In the genomic region with DNA sequence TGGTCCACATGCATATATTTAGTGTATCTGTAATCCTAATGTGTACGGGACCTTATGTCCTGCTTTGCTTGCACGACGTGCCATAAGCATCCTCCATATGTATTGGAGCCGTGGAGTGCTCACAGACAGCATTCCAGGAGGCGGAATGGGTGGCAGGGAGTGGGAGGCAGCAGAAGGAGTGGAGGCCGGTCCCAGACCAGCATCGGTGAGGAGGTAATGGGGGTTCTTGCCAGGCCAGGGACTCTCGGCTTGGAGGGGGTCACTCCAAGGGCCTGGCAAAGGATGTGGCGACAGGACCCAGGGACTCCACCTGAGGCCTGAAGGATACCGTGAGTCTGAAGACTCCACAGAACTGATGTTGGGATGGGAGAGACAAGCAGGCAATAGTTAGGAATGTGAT, we compare ENCODE assay signal across 23 cellular contexts.
DNase-seq lines count a peak whose midpoint lies in the region; ATAC-seq and TF ChIP-seq lines count a peak whose summit lies in the region.
"Had no signal": no experiment of that assay in that cellular context is flagged by ENCODE, and none has a peak within 500 bp of the region (broad histone marks: within the 10 kb centered on the region; RNA-seq: fewer than 3 reads in every experiment).

No MANE protein-coding gene starts in this region.

- no peaks in the 10 kb centered on the region for H3K36me3 ChIP-seq in BLaER1
- no peaks in the 10 kb centered on the region for H3K36me3 ChIP-seq in osteoblast (ENCODE audit: insufficient read depth, low read length)
- no peaks in the 10 kb centered on the region for H3K36me3 ChIP-seq in psoas muscle (ENCODE audit: insufficient read depth in 1 of 2, low read depth in 1 of 2)
- H3K36me3 ChIP-seq: BE2C had no signal

- H3K9ac ChIP-seq in BLaER1 = no peak overlapping the region

- intact Hi-C loops in psoas muscle (cut with DNase I) = no loop called here

- no peak overlapping the region for H3K27ac ChIP-seq in BLaER1
- H3K27ac ChIP-seq in osteoblast (ENCODE audit: low read depth, low read length) = no peak overlapping the region
- H3K27ac ChIP-seq in psoas muscle = no peak overlapping the region
- H3K27ac ChIP-seq: A549, C4-2B had no signal

- H4K20me1 ChIP-seq in BLaER1 (peaks cover 4% of the 10 kb centered on the region; the same call in 1 of the 2 replicates), osteoblast (ENCODE audit: insufficient read depth, low read length) (no peaks in the 10 kb centered on the region)

- H3K79me2 ChIP-seq in osteoblast (ENCODE audit: insufficient read depth, low read length) = no peaks in the 10 kb centered on the region

- no peak for TF ChIP-seq CTCF in osteoblast (IDR thresholded peaks at IDR 0.05; ENCODE audit: extremely low read depth, low read depth, low read length)
- no peak for TF ChIP-seq CTCF in psoas muscle (IDR thresholded peaks at IDR 0.05)

- H3K27me3 ChIP-seq in BLaER1 (no peaks in the 10 kb centered on the region), osteoblast (ENCODE audit: insufficient read depth, low read length) (peaks cover 7% of the 10 kb centered on the region), psoas muscle (ENCODE audit: insufficient read depth in 3 of 3, low read length in 2 of 3) (no peaks in the 10 kb centered on the region)
- H3K27me3 ChIP-seq: BE2C had no signal

- H3K4me1 ChIP-seq in BLaER1 (peaks cover 88% of the 10 kb centered on the region), osteoblast (ENCODE audit: insufficient read depth, low read length) (peaks cover 11% of the 10 kb centered on the region), psoas muscle (peaks cover 5% of the 10 kb centered on the region)
- H3K4me1 ChIP-seq: A549, BE2C, Caco-2 had no signal

- WGBS in psoas muscle, 3 donors = 91 to 96% (median 91%) methylated on average over 10 of the region's 10 CpGs

- no peak overlapping the region for H2AFZ ChIP-seq in osteoblast (ENCODE audit: low read length)

- no peak overlapping the region for H3K4me3 ChIP-seq in BLaER1
- H3K4me3 ChIP-seq in osteoblast (ENCODE audit: insufficient read depth, low read length) = no peak overlapping the region
- no peak overlapping the region for H3K4me3 ChIP-seq in psoas muscle
- H3K4me3 ChIP-seq: A549 had no signal

- ATAC-seq in GM21526 (IDR thresholded peaks at IDR 0.05; ENCODE audit: low FRiP score, unreplicated experiment) (no peak), psoas muscle (no peak), GM18498 (IDR thresholded peaks at IDR 0.05; ENCODE audit: unreplicated experiment) (no peak)
- ATAC-seq: A549; CD8-positive, alpha-beta T cell; HCT116 had no signal

- DNase-seq in D341Med (ENCODE audit: low spot score) = peak; percentile 15
- peak; percentile 17 for DNase-seq in islet precursor cell
- DNase-seq in osteoblast (ENCODE audit: insufficient read length, low spot score, missing footprints) = peak; percentile 31
- DNase-seq in NCI-H2171 (lab: John Stamatoyannopoulos, UW) = no peak
- DNase-seq in psoas muscle = no peak
- DNase-seq: 8988T; ACHN; AML-193; BE2C; Caco-2; CD4-positive, CD25-positive, alpha-beta regulatory T cell; CD8-positive, alpha-beta T cell; DMS 273 treated with DMSO at 0.1 percent for 48 hours; DMS79; EL; GF-D8; GOT3 had no signal

- peaks cover under 1% of the 10 kb centered on the region; the same call in 1 of the 2 replicates for H3K9me3 ChIP-seq in BLaER1
- H3K9me3 ChIP-seq in osteoblast (ENCODE audit: low read depth, low read length) = no peaks in the 10 kb centered on the region
- H3K9me3 ChIP-seq in psoas muscle = no peaks in the 10 kb centered on the region
- H3K9me3 ChIP-seq: A549, BE2C, Caco-2 had no signal

- H3K4me2 ChIP-seq in BLaER1 = peak overlapping the region; percentile 92; the same call in 1 of the 2 replicates
- H3K4me2 ChIP-seq in osteoblast (ENCODE audit: insufficient read depth, low read length) = no peak overlapping the region
- H3K4me2 ChIP-seq: A549 had no signal

Comparison
In these comparisons a context has a peak if more than half of its experiments do, and no peak if none do; other contexts are left out.
1. DNase-seq: peak in D341Med (single experiment), islet precursor cell (single experiment) and osteoblast (single experiment); none in NCI-H2171 (single experiment) and psoas muscle (0 of 2).